In the genomic region with DNA sequence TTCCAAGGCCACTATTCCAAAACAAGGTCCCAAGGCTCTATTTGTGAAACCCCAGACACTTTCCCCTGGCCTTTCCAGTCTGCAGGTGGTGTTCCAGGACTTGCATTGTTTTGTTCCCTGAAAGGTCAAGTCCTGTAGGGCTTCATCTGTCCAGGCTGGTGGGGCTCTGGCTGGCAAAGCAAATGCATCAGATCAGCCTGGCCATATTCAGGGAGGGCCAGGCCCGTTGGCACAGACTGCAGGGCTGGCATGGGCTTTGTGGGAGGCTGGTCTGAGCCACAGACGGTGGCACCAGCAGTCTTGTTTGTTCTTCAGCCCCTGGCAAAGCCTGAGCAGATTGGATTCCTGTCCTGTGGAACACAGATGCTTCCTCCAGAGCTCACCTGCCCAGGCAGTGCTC, we compare ENCODE assay signal across 23 cellular contexts.
DNase-seq lines count a peak whose midpoint lies in the region; ATAC-seq and TF ChIP-seq lines count a peak whose summit lies in the region.
"Had no signal": no experiment of that assay in that cellular context is flagged by ENCODE, and none has a peak within 500 bp of the region (broad histone marks: within the 10 kb centered on the region; RNA-seq: fewer than 3 reads in every experiment).

No MANE protein-coding gene starts in this region.

- no peaks in the 10 kb centered on the region for H3K36me3 ChIP-seq in left ventricle myocardium inferior
- no peaks in the 10 kb centered on the region for H3K36me3 ChIP-seq in prostate gland
- no peaks in the 10 kb centered on the region for H3K36me3 ChIP-seq in upper lobe of right lung

- H3K27ac ChIP-seq in VCaP (peak overlapping the region; percentile 91), left ventricle myocardium inferior (replicated peaks) (peak overlapping the region; percentile 78), prostate gland (peak overlapping the region; percentile 58 to 62), upper lobe of right lung (no peak overlapping the region)
- H3K27ac ChIP-seq: testis had no signal

- H3K9me3 ChIP-seq in left ventricle myocardium inferior (replicated peaks) (no peaks in the 10 kb centered on the region), prostate gland (no peaks in the 10 kb centered on the region), upper lobe of right lung (no peaks in the 10 kb centered on the region)
- H3K9me3 ChIP-seq: testis had no signal

- H3K27me3 ChIP-seq in left ventricle myocardium inferior (ENCODE audit: low read depth): no peaks in the 10 kb centered on the region
- no peaks in the 10 kb centered on the region for H3K27me3 ChIP-seq in prostate gland (replicated peaks; ENCODE audit: insufficient read depth)
- no peaks in the 10 kb centered on the region for H3K27me3 ChIP-seq in upper lobe of right lung
- H3K27me3 ChIP-seq: dorsolateral prefrontal cortex, testis had no signal

- no peak overlapping the region for H3K4me3 ChIP-seq in left ventricle myocardium inferior
- H3K4me3 ChIP-seq in prostate gland: no peak overlapping the region
- H3K4me3 ChIP-seq in upper lobe of right lung: no peak overlapping the region
- H3K4me3 ChIP-seq: dorsolateral prefrontal cortex, testis had no signal

- intact Hi-C loops in left ventricle myocardium inferior (cut with micrococcal nuclease): no loop called here
- intact Hi-C loops in prostate gland (cut with DNase I): no loop called here
- intact Hi-C loops in upper lobe of right lung (cut with DNase I): no loop called here

- no peak for TF ChIP-seq POLR2A in prostate gland (IDR thresholded peaks at IDR 0.05)

- no peak for TF ChIP-seq CTCF in VCaP (conservative IDR thresholded peaks at IDR 0.05)
- no peak for TF ChIP-seq CTCF in left ventricle myocardium inferior (IDR thresholded peaks at IDR 0.05; ENCODE audit: borderline replicate concordance)
- TF ChIP-seq CTCF in prostate gland (IDR thresholded peaks at IDR 0.05): no peak
- no peak for TF ChIP-seq CTCF in upper lobe of right lung (IDR thresholded peaks at IDR 0.05)

- WGBS in prostate gland: 57% methylated on average over 2 of the region's 2 CpGs

- ATAC-seq in GM21723 (IDR thresholded peaks at IDR 0.05; ENCODE audit: unreplicated experiment): no peak
- no peak for ATAC-seq in upper lobe of right lung
- ATAC-seq: activated CD4-positive, CD25-positive, alpha-beta regulatory T cell treated with anti-CD3 and anti-CD28 coated beads, Interleukin-2, amount 50 U/mL, for 24 hours; activated CD8-positive, alpha-beta T cell treated with anti-CD3 and anti-CD28 coated beads for 36 hours had no signal

- H3K4me1 ChIP-seq in left ventricle myocardium inferior (peaks cover 49% of the 10 kb centered on the region), prostate gland (replicated peaks) (peaks cover 8% of the 10 kb centered on the region), upper lobe of right lung (peaks cover 10% of the 10 kb centered on the region)

- DNase-seq in DMS153 (lab: John Stamatoyannopoulos, UW) (peak; percentile 16), DMS153 treated with DMSO at 0.1 percent for 48 hours (lab: John Stamatoyannopoulos, UW; ENCODE audit: unreplicated experiment) (no peak), left ventricle myocardium inferior (peak; percentile 33), prostate gland (ENCODE audit: low spot score) (peak; percentile 21), NCI-H748 (lab: John Stamatoyannopoulos, UW; ENCODE audit: unreplicated experiment) (no peak), upper lobe of right lung (no peak)
- DNase-seq: 8988T; activated CD8-positive, alpha-beta T cell treated with anti-CD3 and anti-CD28 coated beads for 36 hours; CD4-positive, alpha-beta memory T cell; central memory CD4-positive, alpha-beta T cell; glutamatergic neuron; kidney; NCI-H1092; NCI-H1694 treated with DMSO at 0.1 percent for 48 hours; NCI-H526; stimulated activated CD4-positive, alpha-beta T cell treated with anti-CD3 and anti-CD28 coated beads, Interleukin-15, amount 100 ng/mL, for 24 hours; stimulated activated naive CD4-positive, alpha-beta T cell treated with Interleukin-2 at 50 U/mL for 16 hours; T-helper 1 cell; testis had no signal

Comparison
In these comparisons a context has a peak if more than half of its experiments do, and no peak if none do; other contexts are left out.
1. DNase-seq: peak in DMS153 (single experiment), left ventricle myocardium inferior (single experiment) and prostate gland (single experiment); none in DMS153 treated with DMSO at 0.1 percent for 48 hours (single experiment), NCI-H748 (single experiment) and upper lobe of right lung (single experiment).